29 cellular contexts compared by ENCODE assay signal in genomic region chr4:107832275-107832807, GRCh38. TPM values are rescaled to one million over a fixed set of nuclear protein-coding genes. Genes with fewer than 3 reads are reported as not detected.
"Had no signal": no experiment of that assay in that cellular context is flagged by ENCODE, and none has a peak within 500 bp of the region (broad histone marks: within the 10 kb centered on the region; RNA-seq: fewer than 3 reads in every experiment).

No MANE protein-coding gene starts in this region.

- H3K27ac ChIP-seq: brain microvascular endothelial cell, SJCRH30, SK-N-MC had no signal

- H3K9me3 ChIP-seq: SJCRH30 had no signal

- ATAC-seq: activated CD8-positive, alpha-beta memory T cell treated with anti-CD3 and anti-CD28 coated beads, Interleukin-2, amount 10 ng/mL, durations not matched to agents 7 days and 5 days; activated naive CD8-positive, alpha-beta T cell treated with anti-CD3 and anti-CD28 coated beads, Interleukin-2, amount 50 U/mL, for 24 hours; Panc1 had no signal

- H3K4me3 ChIP-seq: SJCRH30, SK-N-MC had no signal

- DNase-seq: activated B cell treated with CpG ODN at 0.5 μM for 24 hours; activated CD4-positive, alpha-beta memory T cell treated with anti-CD3 and anti-CD28 coated beads, Interleukin-2, amount 10 ng/mL, durations not matched to agents 7 days and 5 days; activated CD4-positive, alpha-beta T cell treated with anti-CD3 and anti-CD28 coated beads for 4 hours; activated CD4-positive, alpha-beta T cell treated with anti-CD3 and anti-CD28 coated beads, Interleukin-2, amount 50 U/mL, for 1 hour; activated CD4-positive, CD25-positive, alpha-beta regulatory T cell treated with anti-CD3 and anti-CD28 coated beads, Interleukin-2, amount 50 U/mL, for 72 hours; activated CD8-positive, alpha-beta memory T cell treated with anti-CD3 and anti-CD28 coated beads for 24 hours; activated CD8-positive, alpha-beta memory T cell treated with anti-CD3 and anti-CD28 coated beads, Interleukin-2, amount 10 ng/mL, durations not matched to agents 7 days and 5 days; activated CD8-positive, alpha-beta memory T cell treated with anti-CD3 and anti-CD28 coated beads, Interleukin-2, amount 50 U/mL, for 48 hours; activated effector memory CD4-positive, alpha-beta T cell treated with Interleukin-2 at 50 U/mL for 16 hours; activated naive CD4-positive, alpha-beta T cell treated with anti-CD3 and anti-CD28 coated beads, Interleukin-2, amount 10 ng/mL, durations not matched to agents 7 days and 5 days; activated naive CD8-positive, alpha-beta T cell treated with anti-CD3 and anti-CD28 coated beads, Interleukin-2, amount 50 U/mL, for 24 hours; activated T-cell treated with anti-CD3 and anti-CD28 coated beads, Interleukin-2, amount 50 U/mL, for 48 hours; aorta; brain microvascular endothelial cell; central memory CD4-positive, alpha-beta T cell; Karpas-422; KBM-7; NCI-H1105; NCI-H1417 treated with DMSO at 0.1 percent for 48 hours; NCI-H1694 treated with DMSO at 0.1 percent for 48 hours; NCI-H2029; NCI-H2107; NCI-H2171; NCI-H510A; NCI-H774; SHP77; SJCRH30 had no signal

- H3K36me3 ChIP-seq: brain microvascular endothelial cell, SJCRH30 had no signal

- H3K4me1 ChIP-seq: SJCRH30 had no signal

- H3K27me3 ChIP-seq: brain microvascular endothelial cell, SJCRH30 had no signal

RNA-seq across cellular contexts. Expression of gene SGMS2, which starts 7.6 kb away (rescaled TPM):
- total RNA-seq: activated B cell treated with CpG ODN at 0.5 μM for 24 hours had no signal
